ENCODE assay signal across 6 cellular contexts in the genomic region with DNA sequence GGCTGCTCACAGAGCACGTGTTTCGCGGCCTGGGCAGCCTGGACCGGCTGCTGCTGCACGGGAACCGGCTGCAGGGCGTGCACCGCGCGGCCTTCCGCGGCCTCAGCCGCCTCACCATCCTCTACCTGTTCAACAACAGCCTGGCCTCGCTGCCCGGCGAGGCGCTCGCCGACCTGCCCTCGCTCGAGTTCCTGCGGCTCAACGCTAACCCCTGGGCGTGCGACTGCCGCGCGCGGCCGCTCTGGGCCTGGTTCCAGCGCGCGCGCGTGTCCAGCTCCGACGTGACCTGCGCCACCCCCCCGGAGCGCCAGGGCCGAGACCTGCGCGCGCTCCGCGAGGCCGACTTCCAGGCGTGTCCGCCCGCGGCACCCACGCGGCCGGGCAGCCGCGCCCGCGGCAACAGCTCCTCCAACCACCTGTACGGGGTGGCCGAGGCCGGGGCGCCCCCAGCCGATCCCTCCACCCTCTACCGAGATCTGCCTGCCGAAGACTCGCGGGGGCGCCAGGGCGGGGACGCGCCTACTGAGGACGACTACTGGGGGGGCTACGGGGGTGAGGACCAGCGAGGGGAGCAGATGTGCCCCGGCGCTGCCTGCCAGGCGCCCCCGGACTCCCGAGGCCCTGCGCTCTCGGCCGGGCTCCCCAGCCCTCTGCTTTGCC. TPM values are rescaled to one million over a fixed set of nuclear protein-coding genes. Genes with fewer than 3 reads are reported as not detected.
DNase-seq lines count a peak whose midpoint lies in the region; ATAC-seq lines count a peak whose summit lies in the region.

No MANE protein-coding gene starts in this region.

- H3K9me3 ChIP-seq in T-helper 17 cell (ENCODE audit: control insufficient read depth, low read length, poor library complexity, severe bottlenecking): no peaks in the 10 kb centered on the region

- peak overlapping the region; percentile 84 for H3K4me3 Mint-ChIP-seq in T-helper 17 cell
- H3K4me3 Mint-ChIP-seq in stimulated activated naive CD8-positive, alpha-beta T cell treated with anti-CD3 and anti-CD28 coated beads, Interleukin-15, amount 100 ng/mL, for 72 hours: peak overlapping the region; percentile 72 to 88

- H3K36me3 Mint-ChIP-seq in T-helper 17 cell (ENCODE audit: low read depth): no peaks in the 10 kb centered on the region

- ATAC-seq in T-helper 17 cell: peak; percentile 40
- ATAC-seq in left cardiac atrium: peak; percentile 81 to 87
- peak; percentile 52 for ATAC-seq in stimulated activated naive CD8-positive, alpha-beta T cell treated with anti-CD3 and anti-CD28 coated beads, Interleukin-15, amount 100 ng/mL, for 72 hours

- H3K27me3 Mint-ChIP-seq in T-helper 17 cell: peaks cover 25% of the 10 kb centered on the region
- peaks cover 35% of the 10 kb centered on the region for H3K27me3 Mint-ChIP-seq in stimulated activated naive CD8-positive, alpha-beta T cell treated with anti-CD3 and anti-CD28 coated beads, Interleukin-15, amount 100 ng/mL, for 72 hours

- DNase-seq in activated gamma-delta T cell treated with Interleukin-2 at 50 U/mL for 16 hours (peak; percentile 28), activated gamma-delta T cell (lab: John Stamatoyannopoulos, UW) (no peak), T-helper 17 cell (no peak), left cardiac atrium (peak; percentile 55), NCI-H1694 treated with DMSO at 0.1 percent for 48 hours (lab: John Stamatoyannopoulos, UW) (no peak)
- peak; percentile 45 to 55 for DNase-seq in stimulated activated naive CD8-positive, alpha-beta T cell treated with anti-CD3 and anti-CD28 coated beads, Interleukin-15, amount 100 ng/mL, for 72 hours

- H3K27ac Mint-ChIP-seq in T-helper 17 cell: no peak overlapping the region
- H3K27ac Mint-ChIP-seq in stimulated activated naive CD8-positive, alpha-beta T cell treated with anti-CD3 and anti-CD28 coated beads, Interleukin-15, amount 100 ng/mL, for 72 hours: peak overlapping the region; percentile 61 to 88

- no peaks in the 10 kb centered on the region for H3K9me3 Mint-ChIP-seq in stimulated activated naive CD8-positive, alpha-beta T cell treated with anti-CD3 and anti-CD28 coated beads, Interleukin-15, amount 100 ng/mL, for 72 hours

- intact Hi-C loops in left cardiac atrium (cut with DNase I): no loop called here

- peaks cover 28% of the 10 kb centered on the region for H3K4me1 Mint-ChIP-seq in T-helper 17 cell
- H3K4me1 Mint-ChIP-seq in stimulated activated naive CD8-positive, alpha-beta T cell treated with anti-CD3 and anti-CD28 coated beads, Interleukin-15, amount 100 ng/mL, for 72 hours: peaks cover 57% of the 10 kb centered on the region

RNA-seq across cellular contexts. Expression of gene RTN4RL2, which starts 16.0 kb away (rescaled TPM):
- under 1 TPM in 1 of 2 donors, not detected in 1; 0.23 TPM for total RNA-seq in T-helper 17 cell
- 1 to 10 TPM; 1.9 to 2.4 TPM for total RNA-seq in left cardiac atrium

RNA-seq across cellular contexts. Expression of gene SLC43A1, which starts 39.1 kb away (rescaled TPM):
- 1 to 10 TPM; 7.8 to 8.0 TPM for total RNA-seq in T-helper 17 cell
- total RNA-seq in left cardiac atrium: 1 to 10 TPM; 5.8 to 7.2 TPM

RNA-seq across cellular contexts. Expression of gene SLC43A3, which starts 49.4 kb away (rescaled TPM):
- total RNA-seq in T-helper 17 cell: 10 to 100 TPM; 12.1 to 13.8 TPM
- 10 to 100 TPM; 39.3 to 46.7 TPM for total RNA-seq in left cardiac atrium

RNA-seq across cellular contexts. Expression of gene TIMM10, which starts 54.2 kb away (rescaled TPM):
- total RNA-seq in T-helper 17 cell (10 to 100 TPM; 17.0 to 19.1 TPM), left cardiac atrium (10 to 100 TPM; 58.0 to 58.9 TPM)

Comparison
In these comparisons a context has a peak if more than half of its experiments do, and no peak if none do; other contexts are left out.
1. DNase-seq: peak in activated gamma-delta T cell treated with Interleukin-2 at 50 U/mL for 16 hours (single experiment), left cardiac atrium (single experiment) and stimulated activated naive CD8-positive, alpha-beta T cell treated with anti-CD3 and anti-CD28 coated beads, Interleukin-15, amount 100 ng/mL, for 72 hours (2 of 2); none in activated gamma-delta T cell (single experiment), T-helper 17 cell (0 of 3) and NCI-H1694 treated with DMSO at 0.1 percent for 48 hours (single experiment).
2. Peak in every context shown above with its lines, with median percentiles within 50 percentile points of each other: ATAC-seq.